Comparison of ENCODE assay signal across 8 cellular contexts in the genomic region with DNA sequence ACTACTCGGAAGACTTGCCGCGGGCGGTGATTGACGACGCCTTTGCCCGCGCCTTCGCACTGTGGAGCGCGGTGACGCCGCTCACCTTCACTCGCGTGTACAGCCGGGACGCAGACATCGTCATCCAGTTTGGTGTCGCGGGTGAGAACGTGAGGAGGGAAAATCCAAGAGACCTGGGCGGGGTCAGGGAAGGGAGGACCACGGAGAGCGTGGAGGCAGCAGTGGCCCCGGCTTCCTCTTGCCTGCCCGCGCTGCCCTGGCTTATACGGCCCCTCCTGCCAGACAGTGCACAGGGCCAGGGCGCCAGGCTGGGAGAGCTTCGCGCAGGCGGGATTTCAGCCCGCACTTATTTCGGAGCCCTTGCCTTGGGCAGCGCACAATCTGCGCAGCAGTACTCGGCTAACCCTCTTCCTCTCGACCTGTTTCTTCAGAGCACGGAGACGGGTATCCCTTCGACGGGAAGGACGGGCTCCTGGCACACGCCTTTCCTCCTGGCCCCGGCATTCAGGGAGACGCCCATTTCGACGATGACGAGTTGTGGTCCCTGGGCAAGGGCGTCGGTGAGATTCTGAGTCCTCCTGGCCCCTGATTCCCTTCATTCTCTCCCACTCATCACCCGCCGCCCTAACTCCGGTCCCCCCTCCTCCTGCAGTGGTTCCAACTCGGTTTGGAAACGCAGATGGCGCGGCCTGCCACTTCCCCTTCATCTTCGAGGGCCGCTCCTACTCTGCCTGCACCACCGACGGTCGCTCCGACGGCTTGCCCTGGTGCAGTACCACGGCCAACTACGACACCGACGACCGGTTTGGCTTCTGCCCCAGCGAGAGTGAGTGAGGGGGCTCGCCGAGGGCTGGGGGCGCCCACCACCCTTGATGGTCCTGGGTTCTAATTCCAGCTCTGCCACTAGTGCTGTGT. TPM values are rescaled to one million over a fixed set of nuclear protein-coding genes. Genes with fewer than 3 reads are reported as not detected.
A peak's percentile ranks its signal among the peaks of the same experiment; 100 is the strongest.
DNase-seq lines count a peak whose midpoint lies in the region; ATAC-seq, FAIRE-seq and TF ChIP-seq lines count a peak whose summit lies in the region.

No MANE protein-coding gene starts in this region.

- peaks cover 66% of the 10 kb centered on the region for H3K4me1 Mint-ChIP-seq in activated naive CD4-positive, alpha-beta T cell treated with anti-CD3 and anti-CD28 coated beads, Interleukin-2, amount 50 U/mL, for 24 hours
- peaks cover 51 to 78% of the 10 kb centered on the region in 2 donors for H3K4me1 Mint-ChIP-seq in natural killer cell

- TF ChIP-seq RAD21 in SK-N-SH (IDR thresholded peaks at IDR 0.05; ENCODE audit: low read length) = no peak

- H3K9me3 Mint-ChIP-seq in activated naive CD4-positive, alpha-beta T cell treated with anti-CD3 and anti-CD28 coated beads, Interleukin-2, amount 50 U/mL, for 24 hours = no peaks in the 10 kb centered on the region
- H3K9me3 Mint-ChIP-seq in natural killer cell = no peaks in the 10 kb centered on the region

- H3K4me1 ChIP-seq in SK-N-SH (ENCODE audit: control insufficient read depth in 1 of 2, insufficient read depth in 2 of 2, low read depth in 1 of 2, low read length in 1 of 2) (peaks cover 6 to 10% of the 10 kb centered on the region in 2 experiments; a peak in 2 of 4 replicates), PC-9 (replicated peaks; ENCODE audit: insufficient read depth) (peaks cover 3% of the 10 kb centered on the region; the same call in 1 of the 2 replicates)

- H3K9ac ChIP-seq in SK-N-SH = no peak overlapping the region

- POLR2A ChIA-PET in SK-N-SH (lab: Yijun Ruan, JAX) (no interaction called here), PC-9 (lab: Charles Lee; ENCODE audit: unreplicated experiment) (no interaction called here)

- peak; percentile 93 for DNase-seq in CD1c-positive myeloid dendritic cell (ENCODE audit: extremely low spot score)
- DNase-seq in SK-N-SH = peak; percentile 75
- peak; percentile 58 for DNase-seq in natural killer cell
- no peak for DNase-seq in C1 segment of cervical spinal cord (lab: John Stamatoyannopoulos, UW)
- no peak for DNase-seq in PC-9
- no peak for DNase-seq in frontal cortex (ENCODE audit: low spot score in 2 of 2)
- no peak for DNase-seq in HUDEP-2 (lab: John Stamatoyannopoulos, UW; ENCODE audit: unreplicated experiment in 76 of 76)

- H3F3A ChIP-seq in SK-N-SH (replicated peaks; ENCODE audit: insufficient read depth) (no peaks in the 10 kb centered on the region), PC-9 (ENCODE audit: insufficient read depth, low read depth) (peaks cover 8% of the 10 kb centered on the region; the same call in 1 of the 2 replicates)

- peak; percentile 57 to 73 (median 71) for ATAC-seq in natural killer cell

- no TSS peak for BruUV-seq in PC-9 (replicated peaks; lab: Mats Ljungman, UMichigan)

- H3K4me3 ChIP-seq in SK-N-SH (ENCODE audit: low read depth in 2 of 2, low read length in 1 of 2) (peak overlapping the region in 1 of 2 experiments; percentile 6; a peak in 1 of 4 replicates), PC-9 (no peak overlapping the region)

- H3K36me3 Mint-ChIP-seq in activated naive CD4-positive, alpha-beta T cell treated with anti-CD3 and anti-CD28 coated beads, Interleukin-2, amount 50 U/mL, for 24 hours = peaks cover under 1% of the 10 kb centered on the region
- no peaks in the 10 kb centered on the region for H3K36me3 Mint-ChIP-seq in natural killer cell

- H3K27me3 ChIP-seq in SK-N-SH (ENCODE audit: insufficient read depth) = no peaks in the 10 kb centered on the region
- H3K27me3 ChIP-seq in PC-9 (ENCODE audit: insufficient read depth, low read depth) = no peaks in the 10 kb centered on the region

- H3K9me3 ChIP-seq in SK-N-SH (no peaks in the 10 kb centered on the region), PC-9 (ENCODE audit: insufficient read depth, low read depth) (no peaks in the 10 kb centered on the region)

- H4K20me1 ChIP-seq in SK-N-SH (ENCODE audit: insufficient read depth) (no peaks in the 10 kb centered on the region), PC-9 (ENCODE audit: insufficient read depth) (no peaks in the 10 kb centered on the region)

- intact Hi-C loops in natural killer cell (cut with micrococcal nuclease) = loop anchor here (5.0 kb wide), 1 partner anchor 38 kb away; a partner anchor contains a TSS
- intact Hi-C loops in PC-9 (cut with micrococcal nuclease; ENCODE audit: unreplicated experiment) = loop anchor here (5.0 kb wide), 1 partner anchor 38 kb away; a partner anchor contains a TSS

- peaks cover 46% of the 10 kb centered on the region for H3K27me3 Mint-ChIP-seq in activated naive CD4-positive, alpha-beta T cell treated with anti-CD3 and anti-CD28 coated beads, Interleukin-2, amount 50 U/mL, for 24 hours
- peaks cover 54 to 64% of the 10 kb centered on the region in 2 donors for H3K27me3 Mint-ChIP-seq in natural killer cell (ENCODE audit: low read depth in 2 of 2)

- H3K9me2 ChIP-seq in SK-N-SH = no peaks in the 10 kb centered on the region
- H3K9me2 ChIP-seq in PC-9 (ENCODE audit: insufficient read depth) = no peaks in the 10 kb centered on the region

- TF ChIP-seq CTCF in SK-N-SH (IDR thresholded peaks at IDR 0.05) (no peak), natural killer cell (IDR thresholded peaks at IDR 0.05) (no peak), PC-9 (conservative IDR thresholded peaks at IDR 0.05) (no peak)

- peak overlapping the region; percentile 66 for H3K27ac Mint-ChIP-seq in activated naive CD4-positive, alpha-beta T cell treated with anti-CD3 and anti-CD28 coated beads, Interleukin-2, amount 50 U/mL, for 24 hours
- peak overlapping the region; percentile 74 to 83 for H3K27ac Mint-ChIP-seq in natural killer cell

- H3K27ac ChIP-seq in SK-N-SH (ENCODE audit: low read depth in 2 of 2, low read length in 1 of 2) = no peak overlapping the region
- no peak overlapping the region for H3K27ac ChIP-seq in PC-9

- CTCF ChIA-PET in SK-N-SH (lab: Yijun Ruan, JAX) = interaction anchor here (0.9 to 5.0 kb wide), 5 partner anchors 9 to 162 kb away, joined by 3 to 61 read pairs (median 7); no protein-coding TSS in a partner anchor
- CTCF ChIA-PET in PC-9 (lab: Charles Lee) = no interaction called here

- H3K4me2 ChIP-seq in SK-N-SH = peak overlapping the region; percentile 63; the same call in 1 of the 2 replicates
- no peak overlapping the region for H3K4me2 ChIP-seq in PC-9

- no peak for TF ChIP-seq EP300 in SK-N-SH (IDR thresholded peaks at IDR 0.05; ENCODE audit: borderline replicate concordance in 1 of 2, low read depth in 1 of 2, low read length in 1 of 2)

- WGBS in SK-N-SH (ENCODE audit: low lambda C conversion rate) = 39% methylated on average over 55 of the region's 74 CpGs

- H2AFZ ChIP-seq in SK-N-SH (ENCODE audit: low read depth) (peak overlapping the region; percentile 27; the same call in 1 of the 2 replicates), PC-9 (no peak overlapping the region)

- H3K36me3 ChIP-seq in SK-N-SH (replicated peaks in 1 of 2; ENCODE audit: control insufficient read depth in 1 of 2, insufficient read depth in 2 of 2, low read length in 1 of 2) (no peaks in the 10 kb centered on the region), PC-9 (ENCODE audit: low read depth) (no peaks in the 10 kb centered on the region)

- no peak for FAIRE-seq in frontal cortex (lab: Jason Lieb, UNC)

- peak overlapping the region; percentile 70 for H3K4me3 Mint-ChIP-seq in activated naive CD4-positive, alpha-beta T cell treated with anti-CD3 and anti-CD28 coated beads, Interleukin-2, amount 50 U/mL, for 24 hours
- H3K4me3 Mint-ChIP-seq in natural killer cell = peak overlapping the region; percentile 85

- H3K79me2 ChIP-seq in SK-N-SH (ENCODE audit: insufficient read depth) (no peaks in the 10 kb centered on the region), PC-9 (ENCODE audit: low read depth) (no peaks in the 10 kb centered on the region)

TF ChIP-seq in SK-N-SH, 30 proteins besides CTCF, POLR2A, EP300 and RAD21 (continues in another document):
- TF ChIP-seq FOSL2 (IDR thresholded peaks at IDR 0.05; ENCODE audit: borderline replicate concordance, low read depth) (no peak), GABPA (IDR thresholded peaks at IDR 0.05; ENCODE audit: low read depth) (no peak), GATA2 (CRISPR knock-in tag; IDR thresholded peaks at IDR 0.05) (no peak), RXRA (IDR thresholded peaks at IDR 0.05; ENCODE audit: borderline replicate concordance, low read depth) (no peak), RCOR1 (IDR thresholded peaks at IDR 0.05; ENCODE audit: low read length) (no peak)
- TF ChIP-seq, protein P1, sequence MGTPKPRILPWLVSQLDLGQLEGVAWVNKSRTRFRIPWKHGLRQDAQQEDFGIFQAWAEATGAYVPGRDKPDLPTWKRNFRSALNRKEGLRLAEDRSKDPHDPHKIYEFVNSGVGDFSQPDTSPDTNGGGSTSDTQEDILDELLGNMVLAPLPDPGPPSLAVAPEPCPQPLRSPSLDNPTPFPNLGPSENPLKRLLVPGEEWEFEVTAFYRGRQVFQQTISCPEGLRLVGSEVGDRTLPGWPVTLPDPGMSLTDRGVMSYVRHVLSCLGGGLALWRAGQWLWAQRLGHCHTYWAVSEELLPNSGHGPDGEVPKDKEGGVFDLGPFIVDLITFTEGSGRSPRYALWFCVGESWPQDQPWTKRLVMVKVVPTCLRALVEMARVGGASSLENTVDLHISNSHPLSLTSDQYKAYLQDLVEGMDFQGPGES (IDR thresholded peaks at IDR 0.05; ENCODE audit: low read depth, low read length) = no peak
- TF ChIP-seq, protein P2, sequence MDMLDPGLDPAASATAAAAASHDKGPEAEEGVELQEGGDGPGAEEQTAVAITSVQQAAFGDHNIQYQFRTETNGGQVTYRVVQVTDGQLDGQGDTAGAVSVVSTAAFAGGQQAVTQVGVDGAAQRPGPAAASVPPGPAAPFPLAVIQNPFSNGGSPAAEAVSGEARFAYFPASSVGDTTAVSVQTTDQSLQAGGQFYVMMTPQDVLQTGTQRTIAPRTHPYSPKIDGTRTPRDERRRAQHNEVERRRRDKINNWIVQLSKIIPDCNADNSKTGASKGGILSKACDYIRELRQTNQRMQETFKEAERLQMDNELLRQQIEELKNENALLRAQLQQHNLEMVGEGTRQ (IDR thresholded peaks at IDR 0.05; ENCODE audit: borderline replicate concordance, low read depth, low read length) = no peak

RNA-seq across cellular contexts. Expression of a gene that starts 2.0 kb away (rescaled TPM):
- 0.18 and 0.23 TPM in 2 replicates for polyA plus RNA-seq in SK-N-SH (2012; rRNA removed)
- polyA plus RNA-seq in SK-N-SH (2012; cell fraction: cytosol; rRNA removed) = 0.09 and 0.12 TPM in 2 replicates
- polyA plus RNA-seq in SK-N-SH (2012; cell fraction: nucleus; rRNA removed) = 0.42 and 0.46 TPM in 2 replicates
- total RNA-seq in natural killer cell (1 to 10 TPM; 2.0 to 2.8 (median 2.8) TPM), PC-9 (2021) (not detected in 2 replicates), frontal cortex (under 0.01 TPM)

RNA-seq across cellular contexts. Expression of a gene that starts 18.3 kb away (rescaled TPM):
- polyA plus RNA-seq in SK-N-SH (2012; rRNA removed) = 8.5 and 19.9 TPM in 2 replicates
- 12.5 and 13.7 TPM in 2 replicates for polyA plus RNA-seq in SK-N-SH (2012; cell fraction: cytosol; rRNA removed)
- 10.6 and 12.8 TPM in 2 replicates for polyA plus RNA-seq in SK-N-SH (2012; cell fraction: nucleus; rRNA removed)
- total RNA-seq in natural killer cell (under 1 TPM in 1 of 3 donors, not detected in 2; 0.85 TPM), PC-9 (2021) (6.0 and 8.7 TPM in 2 replicates), frontal cortex (18.8 TPM)

RNA-seq across cellular contexts. Expression of a gene that starts 38.7 kb away (rescaled TPM):
- polyA plus RNA-seq in SK-N-SH (2012; rRNA removed) = 8.5 and 11.7 TPM in 2 replicates
- polyA plus RNA-seq in SK-N-SH (2012; cell fraction: cytosol; rRNA removed) = 3.0 and 4.5 TPM in 2 replicates
- polyA plus RNA-seq in SK-N-SH (2012; cell fraction: nucleus; rRNA removed) = 47.8 and 52.8 TPM in 2 replicates
- total RNA-seq in natural killer cell = 100 to 1,000 TPM; 101 to 119 (median 102) TPM
- 14.1 and 16.3 TPM in 2 replicates for total RNA-seq in PC-9 (2021)
- 12.6 TPM for total RNA-seq in frontal cortex

Comparison
In these comparisons a context has a peak if more than half of its experiments do, and no peak if none do; other contexts are left out.
1. DNase-seq: peak in CD1c-positive myeloid dendritic cell (single experiment), SK-N-SH (single experiment) and natural killer cell (single experiment); none in C1 segment of cervical spinal cord (0 of 14), PC-9 (0 of 2), frontal cortex (0 of 2) and HUDEP-2 (0 of 76).